Comparison of ENCODE assay signal across 8 cellular contexts in the genomic region with DNA sequence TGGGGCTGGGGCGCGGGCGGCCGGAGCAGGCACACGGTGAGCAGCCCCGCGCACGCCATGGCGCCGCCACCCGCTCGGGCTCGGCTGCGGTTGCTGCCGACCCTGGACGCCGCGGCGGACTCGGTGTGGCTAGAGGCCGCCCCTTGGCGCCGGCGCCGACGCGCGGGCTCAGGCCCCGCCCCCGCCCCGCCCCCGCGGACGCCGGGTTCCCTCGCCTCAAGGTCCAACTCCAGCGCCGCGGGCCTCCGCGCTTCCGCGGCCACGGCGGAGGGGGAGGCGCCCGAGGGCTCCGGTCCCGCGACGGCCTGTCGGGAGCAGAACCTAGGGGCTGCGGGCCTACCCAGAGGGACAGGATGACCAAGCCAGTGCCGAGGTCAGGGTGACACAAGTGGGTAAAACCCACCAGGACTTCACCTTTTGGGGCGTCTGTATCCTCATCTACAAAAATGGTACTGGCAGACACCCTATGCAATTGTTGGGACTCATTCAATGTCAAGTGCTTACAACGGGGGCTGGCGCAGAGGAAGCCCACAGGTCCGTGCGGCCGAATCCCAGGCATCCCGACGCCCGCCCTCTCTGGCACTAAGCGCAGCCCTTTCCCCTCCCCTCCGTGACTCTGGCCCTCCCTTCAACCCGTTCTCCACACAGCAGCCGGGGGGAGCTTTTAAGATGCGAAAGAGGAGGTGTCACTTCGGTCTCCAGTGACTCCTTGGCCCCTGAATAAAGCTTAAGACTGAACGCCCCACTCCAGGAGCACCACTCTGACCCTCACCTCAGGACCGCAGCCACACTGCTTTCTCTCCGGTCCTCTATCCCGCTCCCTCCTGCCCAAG. TPM values are rescaled to one million over a fixed set of nuclear protein-coding genes. Genes with fewer than 3 reads are reported as not detected.
A peak's percentile ranks its signal among the peaks of the same experiment; 100 is the strongest.
DNase-seq lines count a peak whose midpoint lies in the region; ATAC-seq and TF ChIP-seq lines count a peak whose summit lies in the region.

A gene with protein sequence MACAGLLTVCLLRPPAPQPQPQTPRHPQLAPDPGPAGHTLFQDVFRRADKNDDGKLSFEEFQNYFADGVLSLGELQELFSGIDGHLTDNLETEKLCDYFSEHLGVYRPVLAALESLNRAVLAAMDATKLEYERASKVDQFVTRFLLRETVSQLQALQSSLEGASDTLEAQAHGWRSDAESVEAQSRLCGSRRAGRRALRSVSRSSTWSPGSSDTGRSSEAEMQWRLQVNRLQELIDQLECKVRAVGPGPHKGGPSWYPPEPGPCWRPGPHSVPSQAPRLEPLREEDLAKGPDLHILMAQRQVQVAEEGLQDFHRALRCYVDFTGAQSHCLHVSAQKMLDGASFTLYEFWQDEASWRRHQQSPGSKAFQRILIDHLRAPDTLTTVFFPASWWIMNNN (minus strand): TSS at position 135 of the 833 bp plus-strand sequence. CDS start 76 bp downstream, at position 59.

- H3K9me3 Mint-ChIP-seq in chondrocyte (ENCODE audit: low read depth) = no peaks in the 10 kb centered on the region

- H3K27me3 ChIP-seq in spleen (replicated peaks in 1 of 7) = no peaks in the 10 kb centered on the region

- DNase-seq in GM12865 (ENCODE audit: low read depth) (peak; percentile 72), NCI-H2196 (lab: John Stamatoyannopoulos, UW; ENCODE audit: unreplicated experiment) (peak; percentile 83), chondrocyte (ENCODE audit: low spot score) (no peak), kidney glomerular epithelial cell (lab: John Stamatoyannopoulos, UW) (peak; percentile 41), spleen (peak; percentile 94), cortex of kidney (lab: John Stamatoyannopoulos, UW) (no peak)

- H3K4me3 Mint-ChIP-seq in chondrocyte (ENCODE audit: unreplicated experiment) = peak within 1 kb of the TSS; percentile 91

- WGBS in spleen, 5 donors = 6 to 11% (median 7%) methylated on average over 24 to 73 of the region's 73 CpGs

- H3K36me3 ChIP-seq in spleen = peaks cover 0 to 31% (median 0%) of the 10 kb centered on the region in 6 donors

- no peaks in the 10 kb centered on the region for H3K9me3 ChIP-seq in spleen

- H3K36me3 Mint-ChIP-seq in chondrocyte (ENCODE audit: low read depth) = peaks cover 10% of the 10 kb centered on the region

- intact Hi-C loops in spleen (cut with DNase I; ENCODE audit: low total_unique reads) = no loop called here

- TF ChIP-seq POLR2A in spleen (IDR thresholded peaks at IDR 0.05) = peak in 1 of 3 donors; percentile 8

- H3K27me3 Mint-ChIP-seq in chondrocyte (ENCODE audit: low read depth) = no peaks in the 10 kb centered on the region

- peak; percentile 55 for ATAC-seq in HG02642 (IDR thresholded peaks at IDR 0.05; ENCODE audit: poor library complexity, unreplicated experiment)

- peak within 1 kb of the TSS; percentile 66 for H3K4me3 ChIP-seq in GM12865 (ENCODE audit: low read depth, low read length)
- peak within 1 kb of the TSS; percentile 48 to 83 (median 58) for H3K4me3 ChIP-seq in spleen

- TF ChIP-seq CTCF in GM12865 (IDR thresholded peaks at IDR 0.05; ENCODE audit: insufficient read depth, low read depth, low read length, missing control alignments) = no peak
- TF ChIP-seq CTCF in VCaP (conservative IDR thresholded peaks at IDR 0.05) = peak; percentile 17; the same call in 1 of the 2 replicates
- no peak for TF ChIP-seq CTCF in chondrocyte (IDR thresholded peaks at IDR 0.05)
- no peak for TF ChIP-seq CTCF in spleen (IDR thresholded peaks at IDR 0.05 in 8 of 11, conservative IDR thresholded peaks at IDR 0.05 in 3 of 11)

- H3K27ac ChIP-seq in VCaP = peak within 1 kb of the TSS; percentile 98
- peak within 1 kb of the TSS; percentile 66 to 89 (median 84) for H3K27ac ChIP-seq in spleen

- H3K27ac Mint-ChIP-seq in chondrocyte (ENCODE audit: unreplicated experiment) = peak within 1 kb of the TSS; percentile 76

- peaks cover 10 to 54% (median 46%) of the 10 kb centered on the region in 6 donors for H3K4me1 ChIP-seq in spleen

- peaks cover 45% of the 10 kb centered on the region for H3K4me1 Mint-ChIP-seq in chondrocyte (ENCODE audit: low read depth)

RNA-seq across cellular contexts. Expression of the gene that starts here (rescaled TPM):
- total RNA-seq in chondrocyte (23.5 to 35.5 TPM (median 32.5 TPM) in 3 replicates), spleen (10 to 100 TPM; 14.0 to 39.0 (median 18.8) TPM)
- polyA plus RNA-seq in spleen = 10 to 100 TPM in 2 of 3 donors, 1 to 10 TPM in 1; 8.6 to 22.7 (median 11.0) TPM

Comparison
In these comparisons a context has a peak if more than half of its experiments do, and no peak if none do; other contexts are left out.
1. DNase-seq: peak in GM12865 (single experiment), NCI-H2196 (single experiment), kidney glomerular epithelial cell (single experiment) and spleen (single experiment); none in chondrocyte (single experiment) and cortex of kidney (single experiment).